8 cellular contexts compared by ENCODE assay signal in the genomic region with DNA sequence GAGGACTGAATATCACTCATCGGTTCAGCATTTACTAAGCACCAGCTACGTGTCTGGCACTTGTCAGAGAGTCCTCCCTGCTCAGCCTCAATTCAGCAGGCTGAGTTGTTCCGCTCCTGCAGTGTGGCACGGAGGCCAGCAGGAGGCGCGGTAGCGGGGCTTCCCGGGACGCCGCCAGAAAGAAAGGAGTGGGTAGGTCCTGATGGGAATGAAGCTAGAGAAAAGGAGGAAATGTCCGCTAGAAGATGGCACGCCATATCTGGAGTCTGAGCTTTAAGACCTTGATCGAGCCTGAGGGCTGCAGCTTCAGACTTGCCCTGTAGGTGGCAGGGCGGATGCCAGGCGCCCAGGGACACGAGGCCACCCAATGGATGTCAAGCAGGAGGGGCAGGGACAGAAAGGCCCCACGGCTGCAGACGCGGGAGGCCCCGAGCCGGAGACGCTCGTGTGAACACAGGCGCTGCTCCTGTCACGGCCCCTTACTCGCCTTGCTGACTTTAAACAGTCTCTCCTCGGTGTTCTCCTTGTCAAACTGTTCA. TPM values are rescaled to one million over a fixed set of nuclear protein-coding genes. Genes with fewer than 3 reads are reported as not detected.
A peak's percentile ranks its signal among the peaks of the same experiment; 100 is the strongest.
DNase-seq lines count a peak whose midpoint lies in the region; ATAC-seq lines count a peak whose summit lies in the region.

No MANE protein-coding gene starts in this region.

- no peaks in the 10 kb centered on the region for H3K9me3 Mint-ChIP-seq in CD4-positive, alpha-beta memory T cell

- intact Hi-C loops in CD4-positive, alpha-beta memory T cell (cut with micrococcal nuclease) = loop anchor here (1.0 kb wide), 1 partner anchor 37 kb away; no protein-coding TSS in a partner anchor

- ATAC-seq in GM21381 (IDR thresholded peaks at IDR 0.05; ENCODE audit: unreplicated experiment) = peak; percentile 62
- ATAC-seq in HG03139 (IDR thresholded peaks at IDR 0.05; ENCODE audit: unreplicated experiment) = no peak

- no peaks in the 10 kb centered on the region for H3K9me3 ChIP-seq in CD4-positive, alpha-beta memory T cell (ENCODE audit: control insufficient read depth in 1 of 2, low read length in 2 of 2)

- peaks cover 0 to 7% (median 0%) of the 10 kb centered on the region in 4 donors for H3K4me1 Mint-ChIP-seq in CD4-positive, alpha-beta memory T cell

- H3K27me3 ChIP-seq in CD4-positive, alpha-beta memory T cell (ENCODE audit: insufficient read depth, low read length) = no peaks in the 10 kb centered on the region

- H3K4me3 ChIP-seq in CD4-positive, alpha-beta memory T cell (ENCODE audit: low read length in 2 of 2) = no peak overlapping the region

- peaks cover 13 to 18% of the 10 kb centered on the region in 2 donors for H3K36me3 Mint-ChIP-seq in CD4-positive, alpha-beta memory T cell

- peaks cover 3% of the 10 kb centered on the region for H3K36me3 ChIP-seq in CD4-positive, alpha-beta memory T cell (ENCODE audit: insufficient read depth, low read length)

- H3K27ac ChIP-seq in CD4-positive, alpha-beta memory T cell (ENCODE audit: low read depth, low read length) = no peak overlapping the region

- H3K4me3 Mint-ChIP-seq in CD4-positive, alpha-beta memory T cell = peak overlapping the region in 1 of 8 donors; percentile 80

- H3K27me3 Mint-ChIP-seq in CD4-positive, alpha-beta memory T cell = no peaks in the 10 kb centered on the region

- peak overlapping the region in 4 of 7 donors; percentile 19 to 90 (median 46) for H3K27ac Mint-ChIP-seq in CD4-positive, alpha-beta memory T cell

- peak; percentile 14 to 43 (median 32) for DNase-seq in CD4-positive, alpha-beta memory T cell
- DNase-seq in NCI-H187 (lab: John Stamatoyannopoulos, UW) (peak; percentile 47 to 60), ecto neural progenitor cell (ENCODE audit: low spot score) (peak; percentile 88), medulla oblongata (ENCODE audit: extremely low spot score) (peak; percentile 70)
- peak; percentile 77 for DNase-seq in activated CD4-positive, alpha-beta T cell treated with anti-CD3 and anti-CD28 coated beads for 48 hours
- DNase-seq in stimulated activated CD8-positive, alpha-beta memory T cell treated with anti-CD3 and anti-CD28 coated beads, Interleukin-15, amount 100 ng/mL, for 1 hour (ENCODE audit: low read depth) = peak; percentile 24

- CTCF ChIA-PET in CD4-positive, alpha-beta memory T cell (lab: Charles Lee; ENCODE audit: partially characterized antibody) = interaction anchor here (0.7 to 8.3 kb wide), 22 partner anchors 11 to 184 kb away, joined by 3 to 81 read pairs (median 4); no protein-coding TSS in a partner anchor

- POLR2A ChIA-PET in CD4-positive, alpha-beta memory T cell (lab: Charles Lee; ENCODE audit: partially characterized antibody) = interaction anchor here (0.8 to 3.8 kb wide), 3 partner anchors 9 to 36 kb away, joined by 3 to 25 read pairs (median 9); no protein-coding TSS in a partner anchor

- H3K4me1 ChIP-seq in CD4-positive, alpha-beta memory T cell (ENCODE audit: insufficient read depth, low read length) = peaks cover 3% of the 10 kb centered on the region

RNA-seq across cellular contexts. Expression of a gene that starts 18.7 kb away (rescaled TPM):
- 10 to 100 TPM; 41.2 to 41.9 TPM for total RNA-seq in CD4-positive, alpha-beta memory T cell
- 10 to 100 TPM; 47.1 to 58.0 TPM for polyA plus RNA-seq in CD4-positive, alpha-beta memory T cell

RNA-seq across cellular contexts. Expression of a gene that starts 47.1 kb away (rescaled TPM):
- 10 to 100 TPM; 34.2 to 36.6 TPM for total RNA-seq in CD4-positive, alpha-beta memory T cell
- 10 to 100 TPM; 49.1 to 53.1 TPM for polyA plus RNA-seq in CD4-positive, alpha-beta memory T cell

RNA-seq across cellular contexts. Expression of a gene that starts 49.5 kb away (rescaled TPM):
- 10 to 100 TPM; 83.2 to 88.5 TPM for total RNA-seq in CD4-positive, alpha-beta memory T cell
- 10 to 100 TPM; 20.4 to 41.0 TPM for polyA plus RNA-seq in CD4-positive, alpha-beta memory T cell

Comparison
In these comparisons a context has a peak if more than half of its experiments do, and no peak if none do; other contexts are left out.
1. DNase-seq: peak in every context shown above with its lines; median percentile 88 in ecto neural progenitor cell; 77 in activated CD4-positive, alpha-beta T cell treated with anti-CD3 and anti-CD28 coated beads for 48 hours; 70 in medulla oblongata; 54 in NCI-H187; 32 in CD4-positive, alpha-beta memory T cell; 24 in stimulated activated CD8-positive, alpha-beta memory T cell treated with anti-CD3 and anti-CD28 coated beads, Interleukin-15, amount 100 ng/mL, for 1 hour.